8 cellular contexts compared by ENCODE assay signal in genomic region chr3:123201223-123201556, GRCh38. TPM values are rescaled to one million over a fixed set of nuclear protein-coding genes. Genes with fewer than 3 reads are reported as not detected.
DNase-seq lines count a peak whose midpoint lies in the region; FAIRE-seq and TF ChIP-seq lines count a peak whose summit lies in the region.

No MANE protein-coding gene starts in this region.

- peak overlapping the region; percentile 95 for H3K4me3 ChIP-seq in NB4 (ENCODE audit: low read depth, low read length)
- H3K4me3 ChIP-seq in effector memory CD4-positive, alpha-beta T cell (ENCODE audit: insufficient read depth, low read depth, low read length, poor library complexity, severe bottlenecking), result peak overlapping the region; percentile 75
- peak overlapping the region; percentile 85 for H3K4me3 ChIP-seq in neural cell (ENCODE audit: low read length)

- H3K9me2 ChIP-seq in neural cell (ENCODE audit: insufficient read depth, low read length), result no peaks in the 10 kb centered on the region

- H3K4me1 Mint-ChIP-seq in CD14-positive monocyte, result peaks cover 12% of the 10 kb centered on the region

- no peak for FAIRE-seq in GM12892 (lab: Jason Lieb, UNC)

- H3K4me1 ChIP-seq in effector memory CD4-positive, alpha-beta T cell (ENCODE audit: control insufficient read depth, insufficient read depth, low read length, poor library complexity, severe bottlenecking), result peaks cover 11% of the 10 kb centered on the region

- no peak for TF ChIP-seq EP300 in neural cell (conservative IDR thresholded peaks at IDR 0.05; ENCODE audit: poor library complexity, severe bottlenecking)

- H3F3A ChIP-seq in neural cell (ENCODE audit: insufficient read depth, low read length, poor library complexity, severe bottlenecking), result no peaks in the 10 kb centered on the region

- intact Hi-C loops in CD14-positive monocyte (cut with micrococcal nuclease), result no loop called here

- H3K4me3 Mint-ChIP-seq in CD14-positive monocyte, result peak overlapping the region; percentile 94 to 97

- no peaks in the 10 kb centered on the region for H3K9me3 ChIP-seq in effector memory CD4-positive, alpha-beta T cell (ENCODE audit: control insufficient read depth, low read length)
- no peaks in the 10 kb centered on the region for H3K9me3 ChIP-seq in neural cell (ENCODE audit: low read length)

- DNase-seq in CD14-positive monocyte (ENCODE audit: low spot score) (no peak), NB4 (ENCODE audit: low read depth) (no peak), GM12892 (ENCODE audit: insufficient read length) (no peak), NCI-H510A (lab: John Stamatoyannopoulos, UW) (no peak), COLO829 (ENCODE audit: low spot score) (no peak), RKO (ENCODE audit: low spot score) (no peak)
- no peak for DNase-seq in effector memory CD4-positive, alpha-beta T cell

- H3K79me2 ChIP-seq in neural cell (replicated peaks; ENCODE audit: insufficient read depth, low read length), result peaks cover 15% of the 10 kb centered on the region

- no peaks in the 10 kb centered on the region for H3K36me3 ChIP-seq in effector memory CD4-positive, alpha-beta T cell (ENCODE audit: control insufficient read depth, insufficient read depth, low read length)
- H3K36me3 ChIP-seq in neural cell (ENCODE audit: insufficient read depth, low read length), result no peaks in the 10 kb centered on the region

- no peaks in the 10 kb centered on the region for H3K27me3 ChIP-seq in effector memory CD4-positive, alpha-beta T cell (replicated peaks; ENCODE audit: control insufficient read depth, insufficient read depth, low read length, poor library complexity, severe bottlenecking)
- H3K27me3 ChIP-seq in neural cell (ENCODE audit: insufficient read depth, low read depth, low read length), result no peaks in the 10 kb centered on the region

- no peaks in the 10 kb centered on the region for H4K20me1 ChIP-seq in neural cell (ENCODE audit: insufficient read depth)

- H3K4me2 ChIP-seq in neural cell (ENCODE audit: low read length), result peak overlapping the region; percentile 54

- no peak for TF ChIP-seq RAD21 in neural cell (conservative IDR thresholded peaks at IDR 0.05)

- H3K27ac ChIP-seq in effector memory CD4-positive, alpha-beta T cell (ENCODE audit: insufficient read depth, low read length, poor library complexity, severe bottlenecking), result peak overlapping the region; percentile 95
- H3K27ac ChIP-seq in neural cell (ENCODE audit: low read length), result peak overlapping the region; percentile 82

- TF ChIP-seq CTCF in CD14-positive monocyte (IDR thresholded peaks at IDR 0.05) (no peak), NB4 (IDR thresholded peaks at IDR 0.05; ENCODE audit: low read depth, low read length) (no peak), neural cell (IDR thresholded peaks at IDR 0.05; ENCODE audit: poor library complexity, severe bottlenecking) (no peak)

- peak overlapping the region; percentile 90 to 98 (median 96) for H3K27ac Mint-ChIP-seq in CD14-positive monocyte

- peaks cover 0 to 22% (median 3%) of the 10 kb centered on the region in 7 donors for H3K9me3 Mint-ChIP-seq in CD14-positive monocyte

- H2AFZ ChIP-seq in neural cell (ENCODE audit: low read depth, low read length), result peak overlapping the region; percentile 92

- peak overlapping the region; percentile 71 for H3K9ac ChIP-seq in neural cell (ENCODE audit: low read length)

- no peak for TF ChIP-seq POLR2A in NB4 (IDR thresholded peaks at IDR 0.05; ENCODE audit: extremely low read depth, insufficient read length)
- no peak for TF ChIP-seq POLR2A in GM12892 (IDR thresholded peaks at IDR 0.05; ENCODE audit: low read depth, low read length)

- H3K36me3 Mint-ChIP-seq in CD14-positive monocyte, result peaks cover 2 to 6% of the 10 kb centered on the region in 2 donors

- H3K27me3 Mint-ChIP-seq in CD14-positive monocyte (ENCODE audit: low read depth in 3 of 3), result peaks cover 0 to 5% (median 1%) of the 10 kb centered on the region in 3 donors

TF ChIP-seq in neural cell, 6 proteins besides CTCF, POLR2A, EP300 and RAD21:
- TF ChIP-seq REST (IDR thresholded peaks at IDR 0.05; ENCODE audit: borderline replicate concordance) (no peak), EZH2 (IDR thresholded peaks at IDR 0.05; ENCODE audit: borderline replicate concordance, insufficient read depth, low read length, poor library complexity, severe bottlenecking) (no peak), SMC3 (conservative IDR thresholded peaks at IDR 0.05; ENCODE audit: poor library complexity) (no peak), TAF1 (IDR thresholded peaks at IDR 0.05; ENCODE audit: low read depth) (no peak), MXI1 (conservative IDR thresholded peaks at IDR 0.05; ENCODE audit: poor library complexity, severe bottlenecking) (no peak), POLR2AphosphoS5 (IDR thresholded peaks at IDR 0.05) (no peak)

RNA-seq across cellular contexts. Expression of gene SEC22A, which starts 0.6 kb away (rescaled TPM):
- 10 to 100 TPM in 1 of 2 donors, 1 to 10 TPM in 1; 8.8 to 11.0 TPM for polyA plus RNA-seq in CD14-positive monocyte
- polyA plus RNA-seq in neural cell, result 32.7 and 44.0 TPM in 2 replicates
- polyA minus RNA-seq in neural cell, result 56.5 and 59.9 TPM in 2 replicates
- polyA plus RNA-seq in GM12892 (2012; ENCODE audit: missing spikeins), result 24.5 TPM
